In genomic region chr5:119070828-119071572, GRCh38 we compare ENCODE assay signal across 8 cellular contexts. TPM values are rescaled to one million over a fixed set of nuclear protein-coding genes. Genes with fewer than 3 reads are reported as not detected.
DNase-seq lines count a peak whose midpoint lies in the region; ATAC-seq and TF ChIP-seq lines count a peak whose summit lies in the region.

A gene with protein sequence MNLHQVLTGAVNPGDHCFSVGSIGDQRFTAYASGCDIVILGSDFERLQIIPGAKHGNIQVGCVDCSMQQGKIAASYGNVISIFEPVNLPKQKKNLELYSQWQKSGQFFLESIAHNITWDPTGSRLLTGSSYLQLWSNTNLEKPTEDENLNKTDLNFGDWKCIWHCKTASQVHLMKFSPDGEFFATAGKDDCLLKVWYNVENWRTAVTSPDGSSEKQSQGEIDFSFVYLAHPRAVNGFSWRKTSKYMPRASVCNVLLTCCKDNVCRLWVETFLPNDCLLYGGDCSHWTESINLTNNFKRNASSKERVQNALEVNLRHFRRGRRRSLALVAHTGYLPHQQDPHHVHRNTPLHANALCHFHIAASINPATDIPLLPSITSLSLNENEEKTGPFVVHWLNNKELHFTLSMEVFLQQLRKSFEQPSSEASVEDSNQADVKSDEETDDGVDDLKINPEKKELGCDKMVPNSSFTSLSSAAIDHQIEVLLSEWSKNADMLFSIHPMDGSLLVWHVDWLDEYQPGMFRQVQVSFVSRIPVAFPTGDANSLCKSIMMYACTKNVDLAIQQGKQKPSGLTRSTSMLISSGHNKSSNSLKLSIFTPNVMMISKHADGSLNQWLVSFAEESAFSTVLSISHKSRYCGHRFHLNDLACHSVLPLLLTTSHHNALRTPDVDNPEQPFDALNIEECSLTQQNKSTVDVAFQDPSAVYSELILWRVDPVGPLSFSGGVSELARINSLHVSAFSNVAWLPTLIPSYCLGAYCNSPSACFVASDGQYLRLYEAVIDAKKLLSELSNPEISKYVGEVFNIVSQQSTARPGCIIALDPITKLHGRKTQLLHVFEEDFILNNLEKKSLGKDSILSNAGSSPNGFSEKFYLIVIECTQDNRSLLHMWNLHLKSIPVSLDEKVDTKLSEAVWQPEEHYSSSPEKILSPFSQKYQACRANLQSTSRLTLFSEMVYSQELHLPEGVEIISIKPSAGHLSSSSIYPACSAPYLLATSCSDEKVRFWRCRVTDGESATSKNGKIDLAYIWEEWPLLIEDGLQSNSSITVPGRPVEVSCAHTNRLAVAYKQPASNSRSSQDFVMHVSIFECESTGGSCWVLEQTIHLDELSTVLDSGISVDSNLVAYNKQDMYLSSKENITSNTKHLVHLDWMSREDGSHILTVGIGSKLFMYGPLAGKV (N-terminal part only) (plus strand): TSS chr5:119071087. CDS start chr5:119071570, 483 bp downstream.

- peak; percentile 74 for ATAC-seq in GM19043 (IDR thresholded peaks at IDR 0.05; ENCODE audit: low read depth, unreplicated experiment)
- peak; percentile 81 for ATAC-seq in HG03378 (IDR thresholded peaks at IDR 0.05; ENCODE audit: unreplicated experiment)

- DNase-seq in AG09309 (ENCODE audit: low read depth) (peak; percentile 98), NCI-H460 (ENCODE audit: extremely low read depth, low read depth) (peak; percentile 100), cerebellar nuclear complex (lab: John Stamatoyannopoulos, UW) (peak; percentile 83 to 98), islet precursor cell (peak; percentile 100)
- DNase-seq in activated CD4-positive, CD25-positive, alpha-beta regulatory T cell treated with anti-CD3 and anti-CD28 coated beads, Interleukin-2, amount 50 U/mL, for 72 hours: peak; percentile 95
- DNase-seq in stimulated activated CD4-positive, alpha-beta T cell treated with anti-CD3 and anti-CD28 coated beads, Interleukin-12 subunit alpha, Interleukin-12 subunit beta, amount 100 ng/mL, for 48 hours (ENCODE audit: low read depth in 2 of 3, low spot score in 1 of 3): peak; percentile 95 to 98 (median 96)

- peak within 1 kb of the TSS; percentile 57 for H3K4me3 ChIP-seq in AG09309 (ENCODE audit: control insufficient read depth, low read depth, low read length)

- no peak for TF ChIP-seq CTCF in AG09309 (IDR thresholded peaks at IDR 0.05; ENCODE audit: control insufficient read depth, insufficient read depth, low read depth, low read length, missing control alignments)

RNA-seq across cellular contexts. Expression of the gene that starts here (rescaled TPM):
- total RNA-seq in NCI-H460 (2014; rRNA removed; shearing (Covaris generic)): 26.5 and 29.5 TPM in 2 replicates
- polyA plus RNA-seq in NCI-H460 (2014; cell fraction: nucleus; rRNA removed): 29.4 and 31.2 TPM in 2 replicates

Comparison
In these comparisons a context has a peak if more than half of its experiments do, and no peak if none do; other contexts are left out.
1. Peak in every context shown above with its lines: DNase-seq, ATAC-seq and H3K4me3 ChIP-seq.